Comparison of ENCODE assay signal across 1 cellular context in genomic region chr19:48660854-48661731, GRCh38.
TF ChIP-seq lines count a peak whose summit lies in the region.

No MANE protein-coding gene starts in this region.

TF ChIP-seq in GM12878, 131 proteins besides CTCF, POLR2A, EP300 and RAD21 (continued from another document and continues in another):
- TF ChIP-seq ELK1 (IDR thresholded peaks at IDR 0.05; ENCODE audit: low read depth, low read length) (no peak), NFIC (IDR thresholded peaks at IDR 0.05; ENCODE audit: low read depth, low read length) (no peak), ZBTB4 (CRISPR knock-in tag; IDR thresholded peaks at IDR 0.05) (no peak), ZNF24 (IDR thresholded peaks at IDR 0.05) (no peak), NR2F1 (conservative IDR thresholded peaks at IDR 0.05) (peak; percentile 70), PML (IDR thresholded peaks at IDR 0.05; ENCODE audit: low read length) (no peak), HDAC2 (IDR thresholded peaks at IDR 0.05) (no peak), NR2C2 (IDR thresholded peaks at IDR 0.05; ENCODE audit: borderline replicate concordance, control insufficient read depth, insufficient read length, low read depth) (no peak), HSF1 (IDR thresholded peaks at IDR 0.05; ENCODE audit: low read depth, low read length) (peak; percentile 80; the same call in 1 of the 2 replicates), YY1 (IDR thresholded peaks at IDR 0.05; ENCODE audit: low read depth, low read length) (0 out of 2 replicates have a peak, but pooled peaks have one; percentile 5), ZSCAN29 (IDR thresholded peaks at IDR 0.05) (no peak), SIX5 (IDR thresholded peaks at IDR 0.05; ENCODE audit: low read depth, low read length, severe bottlenecking) (no peak), SKIL (IDR thresholded peaks at IDR 0.05; ENCODE audit: low read depth, poor library complexity, severe bottlenecking) (peak; percentile 18), PRDM15 (CRISPR knock-in tag; IDR thresholded peaks at IDR 0.05) (no peak), ETV6 (conservative IDR thresholded peaks at IDR 0.05 in 1 of 2, IDR thresholded peaks at IDR 0.05 in 1 of 2; ENCODE audit: borderline replicate concordance in 1 of 2, low read depth in 1 of 2) (no peak), SMARCA5 (IDR thresholded peaks at IDR 0.05) (no peak), ZNF207 (IDR thresholded peaks at IDR 0.05; ENCODE audit: borderline replicate concordance) (no peak; the same call in 1 of the 2 replicates), JUND (IDR thresholded peaks at IDR 0.05; ENCODE audit: low read depth, low read length) (peak; percentile 87), CBX5 (IDR thresholded peaks at IDR 0.05; ENCODE audit: low read depth) (no peak), SREBF1 (IDR thresholded peaks at IDR 0.05; ENCODE audit: low read length) (peak; percentile 63; the same call in 1 of the 2 replicates), TCF3 (IDR thresholded peaks at IDR 0.05; ENCODE audit: borderline replicate concordance, insufficient read depth, low read depth, low read length) (no peak), TBL1XR1 (IDR thresholded peaks at IDR 0.05; ENCODE audit: low read depth, low read length) (no peak), SPI1 (IDR thresholded peaks at IDR 0.05; ENCODE audit: borderline replicate concordance, insufficient read depth, low read depth, low read length) (no peak), TCF7 (IDR thresholded peaks at IDR 0.05; ENCODE audit: borderline replicate concordance) (no peak), RCOR1 (conservative IDR thresholded peaks at IDR 0.05; ENCODE audit: low read depth, low read length) (no peak), CHD2 (IDR thresholded peaks at IDR 0.05; ENCODE audit: borderline replicate concordance, low read depth, low read length) (0 out of 2 replicates have a peak, but pooled peaks have one; percentile 34), E2F4 (IDR thresholded peaks at IDR 0.05; ENCODE audit: low read depth, low read length) (peak; percentile 62), ESRRA (IDR thresholded peaks at IDR 0.05; ENCODE audit: low read length) (no peak), SP1 (IDR thresholded peaks at IDR 0.05; ENCODE audit: low read depth, low read length) (peak; percentile 74), TAF1 (IDR thresholded peaks at IDR 0.05; ENCODE audit: borderline replicate concordance, low read depth, low read length) (no peak), E4F1 (IDR thresholded peaks at IDR 0.05; ENCODE audit: borderline replicate concordance, partially characterized antibody) (no peak), USF2 (IDR thresholded peaks at IDR 0.05; ENCODE audit: borderline replicate concordance, low read depth, low read length) (no peak), SRF (IDR thresholded peaks at IDR 0.05; ENCODE audit: low read depth in 2 of 2, low read length in 2 of 2) (no peak), NKRF (conservative IDR thresholded peaks at IDR 0.05) (no peak), EGR1 (IDR thresholded peaks at IDR 0.05; ENCODE audit: borderline replicate concordance in 1 of 2, low read depth in 2 of 2, low read length in 2 of 2) (no peak), ATF3 (IDR thresholded peaks at IDR 0.05; ENCODE audit: borderline replicate concordance, extremely low read depth, low read depth, low read length) (no peak), FOS (IDR thresholded peaks at IDR 0.05; ENCODE audit: borderline replicate concordance, extremely low read depth, insufficient read length) (no peak), KDM1A (IDR thresholded peaks at IDR 0.05; ENCODE audit: borderline replicate concordance) (no peak), GATAD2B (conservative IDR thresholded peaks at IDR 0.05; ENCODE audit: low read depth) (0 out of 2 replicates have a peak, but pooled peaks have one; percentile 14), SMC3 (IDR thresholded peaks at IDR 0.05; ENCODE audit: borderline replicate concordance, low read length) (no peak), KLF5 (IDR thresholded peaks at IDR 0.05; ENCODE audit: partially characterized antibody) (no peak), BCL11A (IDR thresholded peaks at IDR 0.05; ENCODE audit: low read depth, low read length) (no peak), CEBPB (IDR thresholded peaks at IDR 0.05; ENCODE audit: borderline replicate concordance in 1 of 2, low read depth in 2 of 2, low read length in 2 of 2) (peak in 1 of 2 experiments; percentile 59; a peak in 1 of 4 replicates)
